ENCODE assay signal across 20 cellular contexts in genomic region chr21:23612210-23612609, GRCh38.
DNase-seq lines count a peak whose midpoint lies in the region; FAIRE-seq and TF ChIP-seq lines count a peak whose summit lies in the region.
"Had no signal": no experiment of that assay in that cellular context is flagged by ENCODE, and none has a peak within 500 bp of the region (broad histone marks: within the 10 kb centered on the region; RNA-seq: fewer than 3 reads in every experiment).

No MANE protein-coding gene starts in this region.

- H2AFZ ChIP-seq in osteoblast (ENCODE audit: low read length): no peak overlapping the region

- H3K9me3 ChIP-seq in osteoblast (ENCODE audit: low read depth, low read length): no peaks in the 10 kb centered on the region
- H3K9me3 ChIP-seq: A549; BLaER1 treated with 17β-estradiol and CSF1 and Interleukin-3, amounts not matched to agents 10 nM and 100 nM; Caco-2 had no signal

- no peaks in the 10 kb centered on the region for H3K36me3 ChIP-seq in osteoblast (ENCODE audit: insufficient read depth, low read length)
- H3K36me3 ChIP-seq: BLaER1 treated with 17β-estradiol and CSF1 and Interleukin-3, amounts not matched to agents 10 nM and 100 nM had no signal

- no peak overlapping the region for H3K27ac ChIP-seq in osteoblast (ENCODE audit: low read depth, low read length)
- H3K27ac ChIP-seq: 22Rv1; A549; BLaER1 treated with 17β-estradiol and CSF1 and Interleukin-3, amounts not matched to agents 10 nM and 100 nM; C4-2B had no signal

- no peaks in the 10 kb centered on the region for H3K79me2 ChIP-seq in osteoblast (ENCODE audit: insufficient read depth, low read length)

- H3K4me2 ChIP-seq in osteoblast (ENCODE audit: insufficient read depth, low read length): no peak overlapping the region
- H3K4me2 ChIP-seq: A549; BLaER1 treated with 17β-estradiol and CSF1 and Interleukin-3, amounts not matched to agents 10 nM and 100 nM had no signal

- TF ChIP-seq CTCF in osteoblast (IDR thresholded peaks at IDR 0.05; ENCODE audit: extremely low read depth, low read depth, low read length): no peak

- H4K20me1 ChIP-seq in osteoblast (ENCODE audit: insufficient read depth, low read length): no peaks in the 10 kb centered on the region
- H4K20me1 ChIP-seq: BLaER1 treated with 17β-estradiol and CSF1 and Interleukin-3, amounts not matched to agents 10 nM and 100 nM had no signal

- FAIRE-seq in HTR-8/SVneo (lab: Jason Lieb, UNC): peak; percentile 16
- FAIRE-seq: A549, D721Med, G401.6, GM12891, GM19239 had no signal

- no peaks in the 10 kb centered on the region for H3K27me3 ChIP-seq in osteoblast (ENCODE audit: insufficient read depth, low read length)
- H3K27me3 ChIP-seq: BLaER1 treated with 17β-estradiol and CSF1 and Interleukin-3, amounts not matched to agents 10 nM and 100 nM had no signal

- peak; percentile 15 for DNase-seq in NCI-H146 (lab: John Stamatoyannopoulos, UW)
- no peak for DNase-seq in NCI-H146 treated with DMSO at 0.1 percent for 48 hours (lab: John Stamatoyannopoulos, UW; ENCODE audit: unreplicated experiment)
- no peak for DNase-seq in HTR-8/SVneo (ENCODE audit: insufficient read length, low spot score)
- DNase-seq in osteoblast (ENCODE audit: insufficient read length, low spot score, missing footprints): peak; percentile 25
- DNase-seq in activated CD8-positive, alpha-beta memory T cell treated with anti-CD3 and anti-CD28 coated beads for 24 hours: no peak
- DNase-seq: AML-193; Caco-2; Calu3; CD4-positive, alpha-beta T cell; CD8-positive, alpha-beta T cell; DMS79 treated with DMSO at 0.1 percent for 48 hours; GF-D8 had no signal

- H3K4me3 ChIP-seq in osteoblast (ENCODE audit: insufficient read depth, low read length): no peak overlapping the region
- H3K4me3 ChIP-seq: A549; BLaER1 treated with 17β-estradiol and CSF1 and Interleukin-3, amounts not matched to agents 10 nM and 100 nM had no signal

- no peaks in the 10 kb centered on the region for H3K4me1 ChIP-seq in osteoblast (ENCODE audit: insufficient read depth, low read length)
- H3K4me1 ChIP-seq: A549; BLaER1 treated with 17β-estradiol and CSF1 and Interleukin-3, amounts not matched to agents 10 nM and 100 nM; Caco-2 had no signal

Comparison
In these comparisons a context has a peak if more than half of its experiments do, and no peak if none do; other contexts are left out.
1. DNase-seq: peak in NCI-H146 (single experiment) and osteoblast (single experiment); none in NCI-H146 treated with DMSO at 0.1 percent for 48 hours (single experiment), HTR-8/SVneo (single experiment) and activated CD8-positive, alpha-beta memory T cell treated with anti-CD3 and anti-CD28 coated beads for 24 hours (single experiment).